Comparison of ENCODE assay signal across 8 cellular contexts in genomic region chr14:71196921-71197320, GRCh38.
"Had no signal": no experiment of that assay in that cellular context is flagged by ENCODE, and none has a peak within 500 bp of the region (broad histone marks: within the 10 kb centered on the region; RNA-seq: fewer than 3 reads in every experiment).

No MANE protein-coding gene starts in this region.

- FAIRE-seq: HepG2 had no signal

- H3K4me1 Mint-ChIP-seq: IgD-negative memory B cell had no signal

- H3K27ac Mint-ChIP-seq: GM23338, HFFc6, IgD-negative memory B cell had no signal

- H3K4me3 Mint-ChIP-seq: GM23338, HFFc6, IgD-negative memory B cell had no signal

- H3K4me3 ChIP-seq: GM23338, HAP-1 had no signal

- DNase-seq: H7, HFFc6, KBM-7 had no signal

- H3K9me3 ChIP-seq: HAP-1 had no signal

- H3K9me3 Mint-ChIP-seq: HFFc6 had no signal

- H3K36me3 Mint-ChIP-seq: IgD-negative memory B cell had no signal

- ATAC-seq: GM23338, HCT116, HepG2 had no signal

- H3K36me3 ChIP-seq: HAP-1 had no signal

- H2AFZ ChIP-seq: GM23338 had no signal

- H3K4me2 ChIP-seq: GM23338 had no signal
